Comparison of ENCODE assay signal across 8 cellular contexts in genomic region chr6:11575408-11576033, GRCh38. TPM values are rescaled to one million over a fixed set of nuclear protein-coding genes. Genes with fewer than 3 reads are reported as not detected.
DNase-seq lines count a peak whose midpoint lies in the region; ATAC-seq, FAIRE-seq and TF ChIP-seq lines count a peak whose summit lies in the region.

No MANE protein-coding gene starts in this region.

- no peaks in the 10 kb centered on the region for H3K27me3 Mint-ChIP-seq in activated CD4-positive, alpha-beta T cell treated with anti-CD3 and anti-CD28 coated beads, Interleukin-2, amount 10 ng/mL, durations not matched to agents 7 days and 5 days

- H3K36me3 ChIP-seq in endothelial cell of umbilical vein (ENCODE audit: control insufficient read depth in 2 of 2, extremely low read depth in 1 of 2, insufficient read depth in 2 of 2, low read length in 2 of 2) (no peaks in the 10 kb centered on the region), mucosa of descending colon (ENCODE audit: low read depth) (no peaks in the 10 kb centered on the region)

- peaks cover 3% of the 10 kb centered on the region for H3K4me1 ChIP-seq in endothelial cell of umbilical vein (ENCODE audit: control insufficient read depth, extremely low read depth, insufficient read depth, low read length)
- H3K4me1 ChIP-seq in mucosa of descending colon (ENCODE audit: low read depth), result no peaks in the 10 kb centered on the region

- H3K27ac Mint-ChIP-seq in activated CD4-positive, alpha-beta T cell treated with anti-CD3 and anti-CD28 coated beads, Interleukin-2, amount 10 ng/mL, durations not matched to agents 7 days and 5 days, result no peak overlapping the region

- H3K79me2 ChIP-seq in endothelial cell of umbilical vein (ENCODE audit: control insufficient read depth, insufficient read depth, low read length), result no peaks in the 10 kb centered on the region

- TF ChIP-seq CTCF in endothelial cell of umbilical vein (IDR thresholded peaks at IDR 0.05; ENCODE audit: extremely low read depth in 1 of 2, insufficient read depth in 1 of 2, low read depth in 1 of 2, low read length in 2 of 2) (peak; percentile 90 to 93), mucosa of descending colon (IDR thresholded peaks at IDR 0.05) (peak; percentile 77)

- no peaks in the 10 kb centered on the region for H4K20me1 ChIP-seq in endothelial cell of umbilical vein (replicated peaks; ENCODE audit: control insufficient read depth, extremely low read depth, insufficient read depth, low read length)

- H3K4me3 Mint-ChIP-seq in activated CD4-positive, alpha-beta T cell treated with anti-CD3 and anti-CD28 coated beads, Interleukin-2, amount 10 ng/mL, durations not matched to agents 7 days and 5 days, result no peak overlapping the region

- no peak for TF ChIP-seq POLR2A in endothelial cell of umbilical vein (IDR thresholded peaks at IDR 0.05; ENCODE audit: low read depth, low read length)

- H3K4me3 ChIP-seq in endothelial cell of umbilical vein (replicated peaks in 1 of 3; ENCODE audit: insufficient read depth in 1 of 3, low read depth in 1 of 3, low read length in 3 of 3) (peak overlapping the region in 1 of 3 experiments; percentile 32), mucosa of descending colon (no peak overlapping the region)

- no peak overlapping the region for H3K27ac ChIP-seq in endothelial cell of umbilical vein (ENCODE audit: insufficient read depth, low read depth, low read length)

- intact Hi-C loops in endothelial cell of umbilical vein (cut with micrococcal nuclease) (loop anchor here (1.0 to 5.0 kb wide), 6 partner anchors 38 to 738 kb away; partner anchors contain the start of genes MAK and TMEM170B), mucosa of descending colon (cut with DNase I, micrococcal nuclease) (no loop called here)

- DNase-seq in COLO829 (ENCODE audit: low spot score), result peak; percentile 78
- peak; percentile 67 for DNase-seq in NCI-H748 (lab: John Stamatoyannopoulos, UW; ENCODE audit: unreplicated experiment)
- peak; percentile 60 for DNase-seq in activated CD4-positive, alpha-beta T cell treated with anti-CD3 and anti-CD28 coated beads, Interleukin-2, amount 10 ng/mL, durations not matched to agents 7 days and 5 days
- DNase-seq in endothelial cell of umbilical vein (ENCODE audit: low read depth, low spot score), result peak; percentile 84
- peak in 2 of 3 donors; percentile 38 to 74 for DNase-seq in mucosa of descending colon
- DNase-seq in stromal cell of bone marrow (ENCODE audit: low read depth), result peak; percentile 48

- no peaks in the 10 kb centered on the region for H3K9me3 ChIP-seq in endothelial cell of umbilical vein (replicated peaks; ENCODE audit: control insufficient read depth, insufficient read depth, low read length)
- H3K9me3 ChIP-seq in mucosa of descending colon, result no peaks in the 10 kb centered on the region

- peak; percentile 91 for ATAC-seq in GM19324 (IDR thresholded peaks at IDR 0.05; ENCODE audit: low FRiP score, unreplicated experiment)
- ATAC-seq in HG03280 (IDR thresholded peaks at IDR 0.05; ENCODE audit: unreplicated experiment), result peak; percentile 98
- ATAC-seq in mucosa of descending colon, result peak; percentile 99

- CTCF ChIA-PET in activated CD4-positive, alpha-beta T cell treated with anti-CD3 and anti-CD28 coated beads, Interleukin-2, amount 10 ng/mL, durations not matched to agents 7 days and 5 days (lab: Charles Lee), result interaction anchor here (0.7 to 1.6 kb wide), 7 partner anchors 8 to 815 kb away, joined by 3 to 6 read pairs (median 3); no protein-coding TSS in a partner anchor
- CTCF ChIA-PET in endothelial cell of umbilical vein (lab: Charles Lee), result interaction anchor here (0.6 to 2.3 kb wide), 38 partner anchors 9 to 1097 kb away, joined by 3 to 63 read pairs (median 4); partner anchors contain the start of genes EDN1, SMIM13 and TMEM170B

- H3K36me3 Mint-ChIP-seq in activated CD4-positive, alpha-beta T cell treated with anti-CD3 and anti-CD28 coated beads, Interleukin-2, amount 10 ng/mL, durations not matched to agents 7 days and 5 days (ENCODE audit: low read depth), result no peaks in the 10 kb centered on the region

- no peaks in the 10 kb centered on the region for H3K27me3 ChIP-seq in endothelial cell of umbilical vein (ENCODE audit: control insufficient read depth in 2 of 2, insufficient read depth in 2 of 2, low read length in 2 of 2)

- FAIRE-seq in endothelial cell of umbilical vein (lab: Jason Lieb, UNC), result peak; percentile 89

- no TSS peak for BruUV-seq in endothelial cell of umbilical vein (replicated peaks; lab: Mats Ljungman, UMichigan)

- dilution Hi-C loops in endothelial cell of umbilical vein (cut with MboI; ENCODE audit: extremely low pct_ligation_motif_present, low sequenced_read_pairs), result no loop called here

- no peaks in the 10 kb centered on the region for H3K9me3 Mint-ChIP-seq in activated CD4-positive, alpha-beta T cell treated with anti-CD3 and anti-CD28 coated beads, Interleukin-2, amount 10 ng/mL, durations not matched to agents 7 days and 5 days

- H3K9me1 ChIP-seq in endothelial cell of umbilical vein (replicated peaks; ENCODE audit: control insufficient read depth, extremely low read depth, insufficient read depth, low read length), result no peaks in the 10 kb centered on the region

- no peaks in the 10 kb centered on the region for H3K4me1 Mint-ChIP-seq in activated CD4-positive, alpha-beta T cell treated with anti-CD3 and anti-CD28 coated beads, Interleukin-2, amount 10 ng/mL, durations not matched to agents 7 days and 5 days

- H3K4me2 ChIP-seq in endothelial cell of umbilical vein (ENCODE audit: insufficient read depth, low read length), result peak overlapping the region; percentile 41

- POLR2A ChIA-PET in activated CD4-positive, alpha-beta T cell treated with anti-CD3 and anti-CD28 coated beads, Interleukin-2, amount 10 ng/mL, durations not matched to agents 7 days and 5 days (lab: Charles Lee), result no interaction called here
- POLR2A ChIA-PET in endothelial cell of umbilical vein (lab: Charles Lee), result interaction anchor here (1.3 kb wide), 1 partner anchor 715 kb away, joined by 3 read pairs; the partner anchor contains the start of gene EDN1

- no peak overlapping the region for H3K9ac ChIP-seq in endothelial cell of umbilical vein (replicated peaks; ENCODE audit: extremely low read depth, insufficient read depth, low read length)

- peak overlapping the region; percentile 64 for H2AFZ ChIP-seq in endothelial cell of umbilical vein (ENCODE audit: low read depth, low read length)

TF ChIP-seq in endothelial cell of umbilical vein, 7 proteins besides CTCF, POLR2A, EP300 and RAD21:
- TF ChIP-seq MYC (IDR thresholded peaks at IDR 0.05; ENCODE audit: low read depth, low read length) (no peak), JUN (IDR thresholded peaks at IDR 0.05; ENCODE audit: borderline replicate concordance, insufficient read depth, insufficient read length, low read depth) (no peak), POLR2AphosphoS5 (IDR thresholded peaks at IDR 0.05; ENCODE audit: insufficient read depth, low read depth, low read length) (no peak), MAX (IDR thresholded peaks at IDR 0.05; ENCODE audit: insufficient read depth, insufficient read length) (no peak), FOS (IDR thresholded peaks at IDR 0.05; ENCODE audit: borderline replicate concordance, insufficient read depth, low read length) (no peak), GATA2 (IDR thresholded peaks at IDR 0.05; ENCODE audit: insufficient read depth, insufficient read length, low read depth, low read length) (no peak), EZH2 (IDR thresholded peaks at IDR 0.05; ENCODE audit: borderline replicate concordance, low read depth, low read length, severe bottlenecking) (no peak)

RNA-seq across cellular contexts. Expression of gene TMEM170B, which starts 38.0 kb away (rescaled TPM):
- under 1 TPM; 0.81 to 0.82 TPM for total RNA-seq in activated CD4-positive, alpha-beta T cell treated with anti-CD3 and anti-CD28 coated beads, Interleukin-2, amount 10 ng/mL, durations not matched to agents 7 days and 5 days
- total RNA-seq in endothelial cell of umbilical vein (4.1 and 4.2 TPM in 2 replicates), mucosa of descending colon (1 to 10 TPM in 2 of 3 donors, under 1 TPM in 1; 0.98 to 9.0 (median 2.0) TPM)
- 0.92 and 1.1 TPM in 2 replicates for polyA plus RNA-seq in endothelial cell of umbilical vein
- polyA plus RNA-seq in endothelial cell of umbilical vein (2011; cell fraction: cytosol; rRNA removed), result 0.98 and 1.1 TPM in 2 replicates
- polyA plus RNA-seq in endothelial cell of umbilical vein (2011; cell fraction: nucleus; rRNA removed), result 1.1 and 1.6 TPM in 2 replicates
- polyA plus RNA-seq in endothelial cell of umbilical vein (2012), result 0.33 and 1.0 TPM in 2 replicates
- polyA minus RNA-seq in endothelial cell of umbilical vein, result 3.8 and 4.2 TPM in 2 replicates
- polyA minus RNA-seq in endothelial cell of umbilical vein (2011; cell fraction: cytosol; rRNA and poly(A)+ RNA removed), result 2.0 TPM
- polyA minus RNA-seq in endothelial cell of umbilical vein (2011; cell fraction: nucleus; rRNA and poly(A)+ RNA removed), result 2.2 and 3.1 TPM in 2 replicates
